ENCODE assay signal across 2 cellular contexts in the genomic region with DNA sequence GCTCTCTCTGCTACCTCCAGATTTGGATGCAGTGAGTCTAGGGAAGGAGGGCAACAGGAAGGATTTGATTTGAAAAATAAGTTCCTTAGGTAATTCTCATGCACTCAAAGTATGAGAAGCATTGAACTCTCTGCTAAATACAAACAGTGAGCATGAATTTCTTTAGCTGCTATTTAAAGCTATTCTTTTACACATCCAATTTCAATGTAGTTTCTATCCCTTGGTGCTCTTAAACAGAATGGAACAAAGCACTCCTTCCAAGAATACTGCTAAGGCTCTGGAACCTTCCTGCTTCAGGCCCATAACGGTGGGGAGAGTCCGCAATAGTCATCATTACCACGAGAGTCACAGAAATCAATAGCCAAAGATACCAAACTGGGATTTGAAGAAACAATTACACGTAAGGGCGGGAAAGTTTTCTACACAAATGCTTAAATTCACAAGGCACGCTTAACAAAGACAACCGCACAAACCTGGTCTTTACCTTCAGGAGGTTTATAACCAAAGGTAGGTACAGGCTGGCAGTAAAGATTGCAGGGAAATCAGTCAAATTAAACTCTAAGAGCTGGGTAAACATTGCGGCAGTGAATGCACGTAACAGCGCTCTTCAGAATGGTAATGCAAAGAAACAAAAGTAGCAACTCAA.
TF ChIP-seq lines count a peak whose summit lies in the region.

No MANE protein-coding gene starts in this region.

TF ChIP-seq in WTC11, 78 proteins besides CTCF, POLR2A, EP300 and RAD21 (continues in another document):
- TF ChIP-seq ELF4 (CRISPR knock-in tag; IDR thresholded peaks at IDR 0.05; ENCODE audit: low read depth), result no peak
- TF ChIP-seq EMX1 (CRISPR knock-in tag; IDR thresholded peaks at IDR 0.05), result no peak
- no peak for TF ChIP-seq ZBTB43 (CRISPR knock-in tag; IDR thresholded peaks at IDR 0.05)
- TF ChIP-seq, protein P1, sequence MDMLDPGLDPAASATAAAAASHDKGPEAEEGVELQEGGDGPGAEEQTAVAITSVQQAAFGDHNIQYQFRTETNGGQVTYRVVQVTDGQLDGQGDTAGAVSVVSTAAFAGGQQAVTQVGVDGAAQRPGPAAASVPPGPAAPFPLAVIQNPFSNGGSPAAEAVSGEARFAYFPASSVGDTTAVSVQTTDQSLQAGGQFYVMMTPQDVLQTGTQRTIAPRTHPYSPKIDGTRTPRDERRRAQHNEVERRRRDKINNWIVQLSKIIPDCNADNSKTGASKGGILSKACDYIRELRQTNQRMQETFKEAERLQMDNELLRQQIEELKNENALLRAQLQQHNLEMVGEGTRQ (CRISPR knock-in tag; IDR thresholded peaks at IDR 0.05), result no peak
- no peak for TF ChIP-seq ZNF671 (CRISPR knock-in tag; IDR thresholded peaks at IDR 0.05)
- no peak for TF ChIP-seq IRF2 (CRISPR knock-in tag; IDR thresholded peaks at IDR 0.05; ENCODE audit: borderline replicate concordance, low read depth)
- TF ChIP-seq SP1 (CRISPR knock-in tag; conservative IDR thresholded peaks at IDR 0.05), result no peak
- TF ChIP-seq GTF2I (CRISPR knock-in tag; conservative IDR thresholded peaks at IDR 0.05), result no peak
- TF ChIP-seq TEAD1 (CRISPR knock-in tag; IDR thresholded peaks at IDR 0.05), result no peak
- no peak for TF ChIP-seq E2F1 (CRISPR knock-in tag; IDR thresholded peaks at IDR 0.05)
- TF ChIP-seq HMGXB4 (CRISPR knock-in tag; IDR thresholded peaks at IDR 0.05), result no peak
- TF ChIP-seq AFF4 (CRISPR knock-in tag; IDR thresholded peaks at IDR 0.05; ENCODE audit: borderline replicate concordance), result no peak
- no peak for TF ChIP-seq NR1H2 (CRISPR knock-in tag; IDR thresholded peaks at IDR 0.05)
- no peak for TF ChIP-seq ZNF423 (CRISPR knock-in tag; IDR thresholded peaks at IDR 0.05)
- TF ChIP-seq ZNF416 (CRISPR knock-in tag; IDR thresholded peaks at IDR 0.05), result no peak
- no peak for TF ChIP-seq RELA (CRISPR knock-in tag; IDR thresholded peaks at IDR 0.05; ENCODE audit: borderline replicate concordance)

TF ChIP-seq in HepG2, 621 proteins besides CTCF, POLR2A, EP300 and RAD21:
- TF ChIP-seq TBL1XR1 (IDR thresholded peaks at IDR 0.05; ENCODE audit: borderline replicate concordance, low read length, partially characterized antibody) (no peak), SAFB2 (CRISPR knock-in tag; IDR thresholded peaks at IDR 0.05; ENCODE audit: borderline replicate concordance, low read depth) (no peak), AHR (CRISPR knock-in tag; IDR thresholded peaks at IDR 0.05) (no peak), FOXK2 (IDR thresholded peaks at IDR 0.05) (no peak), ZBTB38 (CRISPR knock-in tag; IDR thresholded peaks at IDR 0.05) (peak; percentile 42; the same call in 1 of the 2 replicates), CREB1 (IDR thresholded peaks at IDR 0.05) (no peak), CREB1 (CRISPR knock-in tag; IDR thresholded peaks at IDR 0.05) (peak; percentile 27; the same call in 1 of the 2 replicates), SAP130 (CRISPR knock-in tag; IDR thresholded peaks at IDR 0.05; ENCODE audit: low read depth) (peak; percentile 9; the same call in 1 of the 2 replicates), HDAC1 (CRISPR knock-in tag; IDR thresholded peaks at IDR 0.05) (0 out of 2 replicates have a peak, but pooled peaks have one; percentile 16), ZNF441 (CRISPR knock-in tag; IDR thresholded peaks at IDR 0.05; ENCODE audit: borderline replicate concordance) (no peak), GLI4 (CRISPR knock-in tag; IDR thresholded peaks at IDR 0.05; ENCODE audit: borderline replicate concordance) (no peak), NR0B2 (CRISPR knock-in tag; IDR thresholded peaks at IDR 0.05) (no peak)
- TF ChIP-seq, protein P2, sequence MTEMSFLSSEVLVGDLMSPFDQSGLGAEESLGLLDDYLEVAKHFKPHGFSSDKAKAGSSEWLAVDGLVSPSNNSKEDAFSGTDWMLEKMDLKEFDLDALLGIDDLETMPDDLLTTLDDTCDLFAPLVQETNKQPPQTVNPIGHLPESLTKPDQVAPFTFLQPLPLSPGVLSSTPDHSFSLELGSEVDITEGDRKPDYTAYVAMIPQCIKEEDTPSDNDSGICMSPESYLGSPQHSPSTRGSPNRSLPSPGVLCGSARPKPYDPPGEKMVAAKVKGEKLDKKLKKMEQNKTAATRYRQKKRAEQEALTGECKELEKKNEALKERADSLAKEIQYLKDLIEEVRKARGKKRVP (CRISPR knock-in tag; IDR thresholded peaks at IDR 0.05), result no peak
